In the genomic region with DNA sequence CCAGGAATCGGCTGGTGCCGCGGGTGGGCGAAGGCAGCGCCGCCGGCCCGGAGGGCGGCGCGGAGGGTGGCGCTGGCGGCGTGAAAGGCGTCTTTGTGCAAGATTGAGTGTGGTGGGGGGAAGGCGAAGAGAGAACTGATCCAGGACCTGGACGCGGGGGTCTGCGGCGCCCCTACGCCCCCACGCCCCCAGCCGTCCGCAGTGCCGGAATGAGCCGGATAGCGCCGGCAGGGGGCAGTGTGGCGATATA, we compare ENCODE assay signal across 1 cellular context.
TF ChIP-seq lines count a peak whose summit lies in the region.

No MANE protein-coding gene starts in this region.

TF ChIP-seq in HEK293, 187 proteins besides CTCF, POLR2A, EP300 and RAD21 (continued from another document and continues in another):
- TF ChIP-seq, protein P1, sequence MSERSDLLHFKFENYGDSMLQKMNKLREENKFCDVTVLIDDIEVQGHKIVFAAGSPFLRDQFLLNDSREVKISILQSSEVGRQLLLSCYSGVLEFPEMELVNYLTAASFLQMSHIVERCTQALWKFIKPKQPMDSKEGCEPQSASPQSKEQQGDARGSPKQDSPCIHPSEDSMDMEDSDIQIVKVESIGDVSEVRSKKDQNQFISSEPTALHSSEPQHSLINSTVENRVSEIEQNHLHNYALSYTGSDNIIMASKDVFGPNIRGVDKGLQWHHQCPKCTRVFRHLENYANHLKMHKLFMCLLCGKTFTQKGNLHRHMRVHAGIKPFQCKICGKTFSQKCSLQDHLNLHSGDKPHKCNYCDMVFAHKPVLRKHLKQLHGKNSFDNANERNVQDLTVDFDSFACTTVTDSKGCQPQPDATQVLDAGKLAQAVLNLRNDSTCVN (tag by site-specific recombination; optimal IDR thresholded peaks at IDR 0.05) = no peak
- TF ChIP-seq ZNF521 (tag by site-specific recombination; IDR thresholded peaks at IDR 0.05) = no peak
- TF ChIP-seq SALL2 (tag by site-specific recombination; IDR thresholded peaks at IDR 0.05; ENCODE audit: borderline replicate concordance) = no peak
- TF ChIP-seq ZNF292 (tag by site-specific recombination; IDR thresholded peaks at IDR 0.05; ENCODE audit: borderline replicate concordance, low read depth) = no peak
- no peak for TF ChIP-seq GLIS2 (tag by site-specific recombination; IDR thresholded peaks at IDR 0.05)
- no peak for TF ChIP-seq ZNF76 (tag by site-specific recombination; IDR thresholded peaks at IDR 0.05; ENCODE audit: borderline replicate concordance, low read depth)
- peak; percentile 60; the same call in 1 of the 2 replicates for TF ChIP-seq KLF9 (tag by site-specific recombination; IDR thresholded peaks at IDR 0.05; ENCODE audit: low read depth)
- no peak for TF ChIP-seq ZNF146 (tag by site-specific recombination; IDR thresholded peaks at IDR 0.05)
- no peak for TF ChIP-seq YY2 (tag by site-specific recombination; IDR thresholded peaks at IDR 0.05)
- TF ChIP-seq ZNF341 (tag by site-specific recombination; IDR thresholded peaks at IDR 0.05; ENCODE audit: low read depth) = peak; percentile 42; the same call in 1 of the 2 replicates
- TF ChIP-seq ZNF426 (tag by site-specific recombination; IDR thresholded peaks at IDR 0.05) = no peak
- TF ChIP-seq ZNF664 (tag by site-specific recombination; IDR thresholded peaks at IDR 0.05) = no peak
- no peak for TF ChIP-seq GLI2 (tag by site-specific recombination; IDR thresholded peaks at IDR 0.05; ENCODE audit: borderline replicate concordance, low read depth)
- no peak for TF ChIP-seq SCRT2 (tag by site-specific recombination; IDR thresholded peaks at IDR 0.05)
- TF ChIP-seq, protein P2, sequence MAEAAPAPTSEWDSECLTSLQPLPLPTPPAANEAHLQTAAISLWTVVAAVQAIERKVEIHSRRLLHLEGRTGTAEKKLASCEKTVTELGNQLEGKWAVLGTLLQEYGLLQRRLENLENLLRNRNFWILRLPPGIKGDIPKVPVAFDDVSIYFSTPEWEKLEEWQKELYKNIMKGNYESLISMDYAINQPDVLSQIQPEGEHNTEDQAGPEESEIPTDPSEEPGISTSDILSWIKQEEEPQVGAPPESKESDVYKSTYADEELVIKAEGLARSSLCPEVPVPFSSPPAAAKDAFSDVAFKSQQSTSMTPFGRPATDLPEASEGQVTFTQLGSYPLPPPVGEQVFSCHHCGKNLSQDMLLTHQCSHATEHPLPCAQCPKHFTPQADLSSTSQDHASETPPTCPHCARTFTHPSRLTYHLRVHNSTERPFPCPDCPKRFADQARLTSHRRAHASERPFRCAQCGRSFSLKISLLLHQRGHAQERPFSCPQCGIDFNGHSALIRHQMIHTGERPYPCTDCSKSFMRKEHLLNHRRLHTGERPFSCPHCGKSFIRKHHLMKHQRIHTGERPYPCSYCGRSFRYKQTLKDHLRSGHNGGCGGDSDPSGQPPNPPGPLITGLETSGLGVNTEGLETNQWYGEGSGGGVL (tag by site-specific recombination; IDR thresholded peaks at IDR 0.05) = no peak
- TF ChIP-seq ZNF202 (tag by site-specific recombination; IDR thresholded peaks at IDR 0.05; ENCODE audit: borderline replicate concordance) = no peak
- no peak for TF ChIP-seq PRDM6 (tag by site-specific recombination; IDR thresholded peaks at IDR 0.05)
- TF ChIP-seq, protein P3, sequence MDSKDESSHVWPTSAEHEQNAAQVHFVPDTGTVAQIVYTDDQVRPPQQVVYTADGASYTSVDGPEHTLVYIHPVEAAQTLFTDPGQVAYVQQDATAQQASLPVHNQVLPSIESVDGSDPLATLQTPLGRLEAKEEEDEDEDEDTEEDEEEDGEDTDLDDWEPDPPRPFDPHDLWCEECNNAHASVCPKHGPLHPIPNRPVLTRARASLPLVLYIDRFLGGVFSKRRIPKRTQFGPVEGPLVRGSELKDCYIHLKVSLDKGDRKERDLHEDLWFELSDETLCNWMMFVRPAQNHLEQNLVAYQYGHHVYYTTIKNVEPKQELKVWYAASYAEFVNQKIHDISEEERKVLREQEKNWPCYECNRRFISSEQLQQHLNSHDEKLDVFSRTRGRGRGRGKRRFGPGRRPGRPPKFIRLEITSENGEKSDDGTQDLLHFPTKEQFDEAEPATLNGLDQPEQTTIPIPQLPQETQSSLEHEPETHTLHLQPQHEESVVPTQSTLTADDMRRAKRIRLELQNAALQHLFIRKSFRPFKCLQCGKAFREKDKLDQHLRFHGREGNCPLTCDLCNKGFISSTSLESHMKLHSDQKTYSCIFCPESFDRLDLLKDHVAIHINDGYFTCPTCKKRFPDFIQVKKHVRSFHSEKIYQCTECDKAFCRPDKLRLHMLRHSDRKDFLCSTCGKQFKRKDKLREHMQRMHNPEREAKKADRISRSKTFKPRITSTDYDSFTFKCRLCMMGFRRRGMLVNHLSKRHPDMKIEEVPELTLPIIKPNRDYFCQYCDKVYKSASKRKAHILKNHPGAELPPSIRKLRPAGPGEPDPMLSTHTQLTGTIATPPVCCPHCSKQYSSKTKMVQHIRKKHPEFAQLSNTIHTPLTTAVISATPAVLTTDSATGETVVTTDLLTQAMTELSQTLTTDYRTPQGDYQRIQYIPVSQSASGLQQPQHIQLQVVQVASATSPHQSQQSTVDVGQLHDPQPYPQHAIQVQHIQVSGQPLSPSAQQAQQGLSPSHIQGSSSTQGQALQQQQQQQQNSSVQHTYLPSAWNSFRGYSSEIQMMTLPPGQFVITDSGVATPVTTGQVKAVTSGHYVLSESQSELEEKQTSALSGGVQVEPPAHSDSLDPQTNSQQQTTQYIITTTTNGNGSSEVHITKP (tag by site-specific recombination; IDR thresholded peaks at IDR 0.05) = peak; percentile 51
- no peak for TF ChIP-seq ZBTB20 (tag by site-specific recombination; IDR thresholded peaks at IDR 0.05)
- TF ChIP-seq ZNF544 (tag by site-specific recombination; IDR thresholded peaks at IDR 0.05) = no peak
- no peak for TF ChIP-seq TRIM28 (IDR thresholded peaks at IDR 0.05; ENCODE audit: borderline replicate concordance, low read length)
- TF ChIP-seq, protein P4, sequence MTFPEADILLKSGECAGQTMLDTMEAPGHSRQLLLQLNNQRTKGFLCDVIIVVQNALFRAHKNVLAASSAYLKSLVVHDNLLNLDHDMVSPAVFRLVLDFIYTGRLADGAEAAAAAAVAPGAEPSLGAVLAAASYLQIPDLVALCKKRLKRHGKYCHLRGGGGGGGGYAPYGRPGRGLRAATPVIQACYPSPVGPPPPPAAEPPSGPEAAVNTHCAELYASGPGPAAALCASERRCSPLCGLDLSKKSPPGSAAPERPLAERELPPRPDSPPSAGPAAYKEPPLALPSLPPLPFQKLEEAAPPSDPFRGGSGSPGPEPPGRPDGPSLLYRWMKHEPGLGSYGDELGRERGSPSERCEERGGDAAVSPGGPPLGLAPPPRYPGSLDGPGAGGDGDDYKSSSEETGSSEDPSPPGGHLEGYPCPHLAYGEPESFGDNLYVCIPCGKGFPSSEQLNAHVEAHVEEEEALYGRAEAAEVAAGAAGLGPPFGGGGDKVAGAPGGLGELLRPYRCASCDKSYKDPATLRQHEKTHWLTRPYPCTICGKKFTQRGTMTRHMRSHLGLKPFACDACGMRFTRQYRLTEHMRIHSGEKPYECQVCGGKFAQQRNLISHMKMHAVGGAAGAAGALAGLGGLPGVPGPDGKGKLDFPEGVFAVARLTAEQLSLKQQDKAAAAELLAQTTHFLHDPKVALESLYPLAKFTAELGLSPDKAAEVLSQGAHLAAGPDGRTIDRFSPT (tag by site-specific recombination; IDR thresholded peaks at IDR 0.05) = no peak
- TF ChIP-seq ZNF501 (tag by site-specific recombination; IDR thresholded peaks at IDR 0.05) = no peak
- TF ChIP-seq ZNF837 (tag by site-specific recombination; IDR thresholded peaks at IDR 0.05) = no peak
- TF ChIP-seq ZNF600 (tag by site-specific recombination; IDR thresholded peaks at IDR 0.05) = no peak
- no peak for TF ChIP-seq ZBTB44 (tag by site-specific recombination; IDR thresholded peaks at IDR 0.05)
- TF ChIP-seq, protein P5, sequence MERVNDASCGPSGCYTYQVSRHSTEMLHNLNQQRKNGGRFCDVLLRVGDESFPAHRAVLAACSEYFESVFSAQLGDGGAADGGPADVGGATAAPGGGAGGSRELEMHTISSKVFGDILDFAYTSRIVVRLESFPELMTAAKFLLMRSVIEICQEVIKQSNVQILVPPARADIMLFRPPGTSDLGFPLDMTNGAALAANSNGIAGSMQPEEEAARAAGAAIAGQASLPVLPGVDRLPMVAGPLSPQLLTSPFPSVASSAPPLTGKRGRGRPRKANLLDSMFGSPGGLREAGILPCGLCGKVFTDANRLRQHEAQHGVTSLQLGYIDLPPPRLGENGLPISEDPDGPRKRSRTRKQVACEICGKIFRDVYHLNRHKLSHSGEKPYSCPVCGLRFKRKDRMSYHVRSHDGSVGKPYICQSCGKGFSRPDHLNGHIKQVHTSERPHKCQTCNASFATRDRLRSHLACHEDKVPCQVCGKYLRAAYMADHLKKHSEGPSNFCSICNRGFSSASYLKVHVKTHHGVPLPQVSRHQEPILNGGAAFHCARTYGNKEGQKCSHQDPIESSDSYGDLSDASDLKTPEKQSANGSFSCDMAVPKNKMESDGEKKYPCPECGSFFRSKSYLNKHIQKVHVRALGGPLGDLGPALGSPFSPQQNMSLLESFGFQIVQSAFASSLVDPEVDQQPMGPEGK (tag by site-specific recombination; IDR thresholded peaks at IDR 0.05) = peak; percentile 98; the same call in 1 of the 2 replicates
- TF ChIP-seq ZBTB48 (tag by site-specific recombination; IDR thresholded peaks at IDR 0.05) = no peak
- TF ChIP-seq ZNF777 (tag by site-specific recombination; IDR thresholded peaks at IDR 0.05; ENCODE audit: borderline replicate concordance) = no peak
- no peak for TF ChIP-seq ZFP41 (tag by site-specific recombination; IDR thresholded peaks at IDR 0.05; ENCODE audit: borderline replicate concordance)
- peak; percentile 75; the same call in 1 of the 2 replicates for TF ChIP-seq ZNF391 (tag by site-specific recombination; IDR thresholded peaks at IDR 0.05; ENCODE audit: borderline replicate concordance, low read depth)
- TF ChIP-seq ZNF169 (tag by site-specific recombination; IDR thresholded peaks at IDR 0.05) = no peak
- TF ChIP-seq KLF7 (tag by site-specific recombination; IDR thresholded peaks at IDR 0.05; ENCODE audit: borderline replicate concordance) = no peak
- TF ChIP-seq ATF2 (tag by site-specific recombination; IDR thresholded peaks at IDR 0.05; ENCODE audit: low read depth) = no peak
- TF ChIP-seq, protein P6, sequence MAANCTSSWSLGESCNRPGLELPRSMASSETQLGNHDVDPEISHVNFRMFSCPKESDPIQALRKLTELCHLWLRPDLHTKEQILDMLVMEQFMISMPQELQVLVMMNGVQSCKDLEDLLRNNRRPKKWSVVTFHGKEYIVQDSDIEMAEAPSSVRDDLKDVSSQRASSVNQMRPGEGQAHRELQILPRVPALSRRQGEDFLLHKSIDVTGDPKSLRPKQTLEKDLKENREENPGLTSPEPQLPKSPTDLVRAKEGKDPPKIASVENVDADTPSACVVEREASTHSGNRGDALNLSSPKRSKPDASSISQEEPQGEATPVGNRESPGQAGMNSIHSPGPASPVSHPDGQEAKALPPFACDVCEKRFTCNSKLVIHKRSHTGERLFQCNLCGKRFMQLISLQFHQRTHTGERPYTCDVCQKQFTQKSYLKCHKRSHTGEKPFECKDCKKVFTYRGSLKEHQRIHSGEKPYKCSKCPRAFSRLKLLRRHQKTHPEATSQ (tag by site-specific recombination; IDR thresholded peaks at IDR 0.05) = 0 out of 2 replicates have a peak, but pooled peaks have one; percentile 18
- TF ChIP-seq EGR2 (tag by site-specific recombination; IDR thresholded peaks at IDR 0.05; ENCODE audit: low read depth) = peak; percentile 90
- TF ChIP-seq, protein P7, sequence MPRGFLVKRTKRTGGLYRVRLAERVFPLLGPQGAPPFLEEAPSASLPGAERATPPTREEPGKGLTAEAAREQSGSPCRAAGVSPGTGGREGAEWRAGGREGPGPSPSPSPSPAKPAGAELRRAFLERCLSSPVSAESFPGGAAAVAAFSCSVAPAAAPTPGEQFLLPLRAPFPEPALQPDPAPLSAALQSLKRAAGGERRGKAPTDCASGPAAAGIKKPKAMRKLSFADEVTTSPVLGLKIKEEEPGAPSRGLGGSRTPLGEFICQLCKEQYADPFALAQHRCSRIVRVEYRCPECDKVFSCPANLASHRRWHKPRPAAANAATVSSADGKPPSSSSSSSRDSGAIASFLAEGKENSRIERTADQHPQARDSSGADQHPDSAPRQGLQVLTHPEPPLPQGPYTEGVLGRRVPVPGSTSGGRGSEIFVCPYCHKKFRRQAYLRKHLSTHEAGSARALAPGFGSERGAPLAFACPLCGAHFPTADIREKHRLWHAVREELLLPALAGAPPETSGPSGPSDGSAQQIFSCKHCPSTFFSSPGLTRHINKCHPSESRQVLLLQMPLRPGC (tag by site-specific recombination; IDR thresholded peaks at IDR 0.05) = no peak
- TF ChIP-seq ZNF155 (tag by site-specific recombination; IDR thresholded peaks at IDR 0.05) = no peak
- 0 out of 2 replicates have a peak, but pooled peaks have one; percentile 10 for TF ChIP-seq ZSCAN30 (tag by site-specific recombination; IDR thresholded peaks at IDR 0.05)
- no peak for TF ChIP-seq OVOL3 (tag by site-specific recombination; IDR thresholded peaks at IDR 0.05)
- no peak for TF ChIP-seq ZNF610 (tag by site-specific recombination; IDR thresholded peaks at IDR 0.05; ENCODE audit: borderline replicate concordance)
